8 cellular contexts compared by ENCODE assay signal in genomic region chr12:12718382-12718761, GRCh38. TPM values are rescaled to one million over a fixed set of nuclear protein-coding genes. Genes with fewer than 3 reads are reported as not detected.
DNase-seq lines count a peak whose midpoint lies in the region; ATAC-seq and TF ChIP-seq lines count a peak whose summit lies in the region.

No MANE protein-coding gene starts in this region.

- H3K4me2 ChIP-seq in OCI-LY3 (ENCODE audit: low read length): peak overlapping the region; percentile 97

- H3K27ac ChIP-seq in OCI-LY3 (ENCODE audit: low read length) (peak overlapping the region; percentile 96), endodermal cell (ENCODE audit: low read depth, low read length) (no peak overlapping the region)

- H3K4me3 ChIP-seq in OCI-LY3 (ENCODE audit: low read length): peak overlapping the region; percentile 97
- peak overlapping the region; percentile 99 for H3K4me3 ChIP-seq in endodermal cell (ENCODE audit: low read length)

- H3K27me3 Mint-ChIP-seq in endodermal cell (ENCODE audit: insufficient read depth) (peaks cover 11% of the 10 kb centered on the region), osteocyte (ENCODE audit: unreplicated experiment) (no peaks in the 10 kb centered on the region)

- H3K36me3 ChIP-seq in OCI-LY3 (replicated peaks; ENCODE audit: low read depth, low read length) (peaks cover 38% of the 10 kb centered on the region), endodermal cell (ENCODE audit: control insufficient read depth, insufficient read depth, low read length) (peaks cover 43% of the 10 kb centered on the region)

- H3K27ac Mint-ChIP-seq in endodermal cell (peak overlapping the region; percentile 54), osteocyte (ENCODE audit: unreplicated experiment) (peak overlapping the region; percentile 99)

- peak; percentile 17 for DNase-seq in ELF-1 (ENCODE audit: low read depth, low spot score)
- no peak for DNase-seq in endodermal cell
- DNase-seq in osteocyte (ENCODE audit: extremely low spot score, unreplicated experiment): no peak
- no peak for DNase-seq in activated effector memory CD4-positive, alpha-beta T cell treated with Interleukin-2 at 50 U/mL for 16 hours

- H3K4me1 Mint-ChIP-seq in endodermal cell (peaks cover 69% of the 10 kb centered on the region), osteocyte (ENCODE audit: unreplicated experiment) (peaks cover 67% of the 10 kb centered on the region)

- ATAC-seq in GM21381 (IDR thresholded peaks at IDR 0.05; ENCODE audit: unreplicated experiment) (no peak), HG02763 (IDR thresholded peaks at IDR 0.05; ENCODE audit: unreplicated experiment) (no peak), GM18907 (IDR thresholded peaks at IDR 0.05; ENCODE audit: unreplicated experiment) (no peak)

- H3K4me1 ChIP-seq in OCI-LY3 (ENCODE audit: low read length) (peaks cover 69% of the 10 kb centered on the region), endodermal cell (ENCODE audit: control insufficient read depth, insufficient read depth, low read length) (peaks cover 16% of the 10 kb centered on the region)

- no peaks in the 10 kb centered on the region for H3K9me3 Mint-ChIP-seq in endodermal cell
- no peaks in the 10 kb centered on the region for H3K9me3 Mint-ChIP-seq in osteocyte (ENCODE audit: unreplicated experiment)

- H2AFZ ChIP-seq in OCI-LY3 (ENCODE audit: low read depth, low read length): no peak overlapping the region

- H3K9ac ChIP-seq in OCI-LY3 (ENCODE audit: low read length) (peak overlapping the region; percentile 99), endodermal cell (ENCODE audit: extremely low read depth, low read length, poor library complexity, severe bottlenecking) (peak overlapping the region; percentile 76)

- TF ChIP-seq CTCF in OCI-LY3 (IDR thresholded peaks at IDR 0.05; ENCODE audit: low read depth, low read length): no peak
- no peak for TF ChIP-seq CTCF in endodermal cell (conservative IDR thresholded peaks at IDR 0.05)
- no peak for TF ChIP-seq CTCF in osteocyte (IDR thresholded peaks at IDR 0.05)

- peaks cover 17% of the 10 kb centered on the region; the same call in 1 of the 2 replicates for H4K20me1 ChIP-seq in OCI-LY3 (ENCODE audit: insufficient read depth, low read length)

- 0 to 2% methylated on average over 5 to 9 of the region's 9 CpGs for WGBS in endodermal cell (ENCODE audit: insufficient coverage in 1 of 2, insufficient read length in 1 of 2), 2 experiments

- H3K27me3 ChIP-seq in OCI-LY3 (ENCODE audit: low read depth, low read length) (no peaks in the 10 kb centered on the region), endodermal cell (ENCODE audit: control insufficient read depth, insufficient read depth, low read length, poor library complexity, severe bottlenecking) (no peaks in the 10 kb centered on the region)

- peak overlapping the region; percentile 97 for H3K4me3 Mint-ChIP-seq in endodermal cell
- H3K4me3 Mint-ChIP-seq in osteocyte (ENCODE audit: unreplicated experiment): peak overlapping the region; percentile 97

- H3K9me3 ChIP-seq in OCI-LY3 (ENCODE audit: insufficient read depth, low read length) (no peaks in the 10 kb centered on the region), endodermal cell (ENCODE audit: control insufficient read depth, low read length) (no peaks in the 10 kb centered on the region)

- peaks cover 62% of the 10 kb centered on the region for H3K79me2 ChIP-seq in OCI-LY3 (ENCODE audit: low read length)

- peaks cover 41% of the 10 kb centered on the region for H3K36me3 Mint-ChIP-seq in endodermal cell (ENCODE audit: low read depth)
- peaks cover 51% of the 10 kb centered on the region for H3K36me3 Mint-ChIP-seq in osteocyte (ENCODE audit: unreplicated experiment)

RNA-seq across cellular contexts. Expression of gene CDKN1B, which starts 1.2 kb away (rescaled TPM):
- total RNA-seq in endodermal cell (10 to 100 TPM; 40.1 to 63.9 TPM), osteocyte (76.4 and 78.9 TPM in 2 replicates)
- polyA plus RNA-seq in endodermal cell (2013, experiment 1 of 2): 52.2 TPM
- polyA plus RNA-seq in endodermal cell (2013, experiment 2 of 2): 53.2 TPM

RNA-seq across cellular contexts. Expression of gene GPR19, which starts 22.4 kb away (rescaled TPM):
- total RNA-seq in endodermal cell: 1 to 10 TPM; 5.4 to 7.2 TPM
- 15.4 TPM for polyA plus RNA-seq in endodermal cell (2013, experiment 1 of 2)
- 11.8 TPM for polyA plus RNA-seq in endodermal cell (2013, experiment 2 of 2)
- 0.84 TPM in 1 of 2 replicates, not detected in the other for total RNA-seq in osteocyte
